Comparison of ENCODE assay signal across 14 cellular contexts in the genomic region with DNA sequence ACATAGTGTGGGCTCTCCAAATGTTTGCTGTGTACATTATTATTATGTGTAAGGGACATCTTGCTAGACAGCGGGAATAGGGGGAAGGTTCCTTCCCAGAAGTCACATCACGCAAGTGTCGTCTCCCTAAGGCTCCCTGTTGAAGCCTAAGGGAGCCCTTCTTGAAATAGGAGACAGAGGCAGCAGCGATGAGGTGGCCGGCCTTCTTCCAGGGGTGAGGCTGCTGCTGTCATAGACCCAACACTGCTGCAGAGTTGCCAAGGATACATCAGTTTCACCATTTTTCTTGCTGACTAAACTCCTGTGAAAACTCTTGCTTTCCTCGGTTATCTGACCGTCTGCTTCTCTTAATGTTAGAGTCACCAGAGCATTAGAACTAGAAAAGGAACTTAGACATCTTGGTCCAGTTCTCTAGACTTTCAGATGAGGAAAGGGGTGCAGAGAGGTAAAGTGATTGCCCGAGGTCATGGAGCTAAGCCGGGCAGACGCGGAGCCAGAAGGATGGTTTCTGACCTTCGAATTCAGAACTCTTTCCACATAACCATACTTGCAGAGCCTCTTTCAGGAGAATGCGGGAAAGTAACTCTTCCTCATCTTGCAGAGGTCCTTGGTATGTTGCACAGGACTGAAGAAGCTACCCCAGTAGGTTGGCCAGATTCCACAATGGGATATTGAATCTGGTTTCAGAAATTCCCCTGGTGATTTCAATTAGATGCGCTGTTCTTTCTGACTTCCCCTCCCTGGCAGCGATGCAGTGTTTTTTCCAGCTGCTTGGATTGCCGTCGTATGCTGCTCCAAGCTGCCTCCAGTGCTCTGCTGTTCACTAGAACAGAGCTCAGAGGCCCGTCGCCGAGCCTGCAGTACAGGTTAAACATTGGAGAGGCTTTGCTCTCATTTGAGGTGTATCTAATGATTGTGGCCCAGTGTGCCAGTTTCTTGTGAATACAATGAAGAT.
DNase-seq lines count a peak whose midpoint lies in the region; ATAC-seq and TF ChIP-seq lines count a peak whose summit lies in the region.
"Had no signal": no experiment of that assay in that cellular context is flagged by ENCODE, and none has a peak within 500 bp of the region (broad histone marks: within the 10 kb centered on the region; RNA-seq: fewer than 3 reads in every experiment).

No MANE protein-coding gene starts in this region.

- peaks cover 15% of the 10 kb centered on the region for H3K4me1 ChIP-seq in adipocyte (ENCODE audit: control insufficient read depth, insufficient read depth, low read length)
- H3K4me1 ChIP-seq in skeletal muscle satellite cell (ENCODE audit: control insufficient read depth, insufficient read depth, low read length) = peaks cover 11% of the 10 kb centered on the region
- H3K4me1 ChIP-seq in lower lobe of right lung = no peaks in the 10 kb centered on the region

- H3K9ac ChIP-seq in adipocyte (ENCODE audit: low read length) (peak overlapping the region; percentile 66), skeletal muscle satellite cell (ENCODE audit: low read depth, low read length) (no peak overlapping the region)

- intact Hi-C loops in CD4-positive, alpha-beta T cell (cut with DNase I, micrococcal nuclease) = no loop called here
- intact Hi-C loops in left cardiac atrium (cut with DNase I) = no loop called here
- intact Hi-C loops in activated CD4-positive, alpha-beta T cell treated with anti-CD3 and anti-CD28 coated beads for 36 hours (cut with DNase I, micrococcal nuclease) = no loop called here
- intact Hi-C loops in lower lobe of right lung (cut with DNase I) = no loop called here

- TF ChIP-seq CTCF in CD4-positive, alpha-beta T cell (IDR thresholded peaks at IDR 0.05) = no peak
- TF ChIP-seq CTCF in lower lobe of right lung (IDR thresholded peaks at IDR 0.05) = no peak

- H3K27me3 ChIP-seq in CD4-positive, alpha-beta T cell (ENCODE audit: control insufficient read depth, insufficient read depth, low read length) = no peaks in the 10 kb centered on the region
- H3K27me3 ChIP-seq in adipocyte (replicated peaks; ENCODE audit: control insufficient read depth, insufficient read depth, low read length) (no peaks in the 10 kb centered on the region), skeletal muscle satellite cell (ENCODE audit: control insufficient read depth, insufficient read depth, low read length) (peaks cover 16% of the 10 kb centered on the region), lower lobe of right lung (ENCODE audit: low read depth) (no peaks in the 10 kb centered on the region)

- peak overlapping the region; percentile 35 for H3K27ac Mint-ChIP-seq in CD4-positive, alpha-beta T cell
- no peak overlapping the region for H3K27ac Mint-ChIP-seq in activated CD4-positive, alpha-beta T cell treated with anti-CD3 and anti-CD28 coated beads for 36 hours
- H3K27ac Mint-ChIP-seq: activated CD8-positive, alpha-beta memory T cell treated with anti-CD3 and anti-CD28 coated beads, Interleukin-2, amount 10 ng/mL, durations not matched to agents 7 days and 5 days had no signal

- peak overlapping the region; percentile 22 for H3K4me2 ChIP-seq in skeletal muscle satellite cell (ENCODE audit: low read length)

- H3K4me3 ChIP-seq in adipocyte (ENCODE audit: low read length) (peak overlapping the region; percentile 65), skeletal muscle satellite cell (ENCODE audit: low read length) (no peak overlapping the region), lower lobe of right lung (no peak overlapping the region)

- no peak overlapping the region for H3K27ac ChIP-seq in CD4-positive, alpha-beta T cell (ENCODE audit: low read depth, low read length)
- H3K27ac ChIP-seq in lower lobe of right lung = no peak overlapping the region
- H3K27ac ChIP-seq: C4-2B, epithelial cell of prostate, WERI-Rb-1 had no signal

- H3K4me3 Mint-ChIP-seq in CD4-positive, alpha-beta T cell = no peak overlapping the region
- no peak overlapping the region for H3K4me3 Mint-ChIP-seq in activated CD4-positive, alpha-beta T cell treated with anti-CD3 and anti-CD28 coated beads for 36 hours
- H3K4me3 Mint-ChIP-seq: activated CD8-positive, alpha-beta memory T cell treated with anti-CD3 and anti-CD28 coated beads, Interleukin-2, amount 10 ng/mL, durations not matched to agents 7 days and 5 days had no signal

- DNase-seq in CD4-positive, alpha-beta T cell = no peak
- DNase-seq in adipocyte (ENCODE audit: low read depth) = peak; percentile 39
- peak; percentile 37 for DNase-seq in left cardiac atrium
- no peak for DNase-seq in activated CD4-positive, alpha-beta T cell treated with anti-CD3 and anti-CD28 coated beads for 36 hours
- no peak for DNase-seq in lower lobe of right lung
- DNase-seq in islet precursor cell = no peak
- no peak for DNase-seq in T-helper 1 cell
- DNase-seq: activated CD8-positive, alpha-beta memory T cell treated with anti-CD3 and anti-CD28 coated beads, Interleukin-2, amount 10 ng/mL, durations not matched to agents 7 days and 5 days; activated naive CD4-positive, alpha-beta T cell treated with Interleukin-2 at 50 U/mL for 16 hours; nucleus accumbens; WERI-Rb-1 had no signal

- H3K36me3 ChIP-seq in adipocyte (ENCODE audit: control insufficient read depth, insufficient read depth, low read length, severe bottlenecking) (no peaks in the 10 kb centered on the region), skeletal muscle satellite cell (ENCODE audit: insufficient read depth, low read length) (no peaks in the 10 kb centered on the region), lower lobe of right lung (no peaks in the 10 kb centered on the region)
- H3K36me3 ChIP-seq: WERI-Rb-1 had no signal

- H3K36me3 Mint-ChIP-seq in CD4-positive, alpha-beta T cell (ENCODE audit: low read depth) = peaks cover 7% of the 10 kb centered on the region
- H3K36me3 Mint-ChIP-seq in activated CD4-positive, alpha-beta T cell treated with anti-CD3 and anti-CD28 coated beads for 36 hours (ENCODE audit: low read depth) = peaks cover under 1% of the 10 kb centered on the region
- H3K36me3 Mint-ChIP-seq: activated CD8-positive, alpha-beta memory T cell treated with anti-CD3 and anti-CD28 coated beads, Interleukin-2, amount 10 ng/mL, durations not matched to agents 7 days and 5 days had no signal

- peaks cover 62% of the 10 kb centered on the region for H3K4me1 Mint-ChIP-seq in CD4-positive, alpha-beta T cell (ENCODE audit: low read depth)
- peaks cover 21% of the 10 kb centered on the region for H3K4me1 Mint-ChIP-seq in activated CD4-positive, alpha-beta T cell treated with anti-CD3 and anti-CD28 coated beads for 36 hours

- H3K27me3 Mint-ChIP-seq in CD4-positive, alpha-beta T cell = no peaks in the 10 kb centered on the region
- no peaks in the 10 kb centered on the region for H3K27me3 Mint-ChIP-seq in activated CD4-positive, alpha-beta T cell treated with anti-CD3 and anti-CD28 coated beads for 36 hours
- H3K27me3 Mint-ChIP-seq: activated CD8-positive, alpha-beta memory T cell treated with anti-CD3 and anti-CD28 coated beads, Interleukin-2, amount 10 ng/mL, durations not matched to agents 7 days and 5 days had no signal

- no peak for ATAC-seq in CD4-positive, alpha-beta T cell (ENCODE audit: poor library complexity)
- ATAC-seq in left cardiac atrium (peak; percentile 41 to 75), lower lobe of right lung (no peak)
- ATAC-seq in activated CD4-positive, alpha-beta T cell treated with anti-CD3 and anti-CD28 coated beads for 36 hours = no peak
- ATAC-seq: activated CD8-positive, alpha-beta memory T cell treated with anti-CD3 and anti-CD28 coated beads, Interleukin-2, amount 10 ng/mL, durations not matched to agents 7 days and 5 days had no signal

- H3K9me3 ChIP-seq in CD4-positive, alpha-beta T cell (ENCODE audit: control insufficient read depth, low read length) = no peaks in the 10 kb centered on the region
- H3K9me3 ChIP-seq in adipocyte (ENCODE audit: control insufficient read depth, low read length) (no peaks in the 10 kb centered on the region), skeletal muscle satellite cell (replicated peaks; ENCODE audit: low read length) (no peaks in the 10 kb centered on the region), lower lobe of right lung (no peaks in the 10 kb centered on the region)

- POLR2A ChIA-PET in CD4-positive, alpha-beta T cell (lab: Charles Lee) = no interaction called here
- POLR2A ChIA-PET in activated CD4-positive, alpha-beta T cell treated with anti-CD3 and anti-CD28 coated beads for 36 hours (lab: Charles Lee) = no interaction called here

- CTCF ChIA-PET in CD4-positive, alpha-beta T cell (lab: Charles Lee) = no interaction called here
- CTCF ChIA-PET in activated CD4-positive, alpha-beta T cell treated with anti-CD3 and anti-CD28 coated beads for 36 hours (lab: Charles Lee) = interaction anchor here (0.6 to 2.0 kb wide), 2 partner anchors 90 to 352 kb away, joined by 3 to 6 read pairs; no protein-coding TSS in a partner anchor

- no peaks in the 10 kb centered on the region for H3K9me3 Mint-ChIP-seq in CD4-positive, alpha-beta T cell
- H3K9me3 Mint-ChIP-seq in activated CD4-positive, alpha-beta T cell treated with anti-CD3 and anti-CD28 coated beads for 36 hours (ENCODE audit: low read depth) = no peaks in the 10 kb centered on the region

Comparison
In these comparisons a context has a peak if more than half of its experiments do, and no peak if none do; other contexts are left out.
1. ATAC-seq: peak in left cardiac atrium (2 of 2); none in CD4-positive, alpha-beta T cell (single experiment), activated CD4-positive, alpha-beta T cell treated with anti-CD3 and anti-CD28 coated beads for 36 hours (single experiment) and lower lobe of right lung (0 of 2).
2. DNase-seq: peak in adipocyte (single experiment) and left cardiac atrium (single experiment); none in CD4-positive, alpha-beta T cell (0 of 10), activated CD4-positive, alpha-beta T cell treated with anti-CD3 and anti-CD28 coated beads for 36 hours (single experiment), lower lobe of right lung (single experiment), islet precursor cell (single experiment) and T-helper 1 cell (0 of 5).